In the genomic region with DNA sequence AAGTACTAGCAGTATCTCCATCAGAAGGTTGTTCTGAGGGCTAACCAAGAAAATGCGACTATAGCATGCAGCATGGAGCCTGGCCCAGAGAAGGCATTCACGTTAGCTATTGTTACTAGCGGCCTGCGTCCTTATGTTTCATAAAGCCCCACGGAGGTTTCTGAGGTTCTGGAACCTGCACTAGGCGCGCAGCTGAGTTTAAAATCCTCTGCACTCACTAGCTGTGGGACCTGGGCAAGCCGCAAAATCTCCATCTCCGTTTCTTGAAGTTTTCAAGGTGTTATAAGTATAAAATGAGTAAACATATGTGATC, we compare ENCODE assay signal across 8 cellular contexts. TPM values are rescaled to one million over a fixed set of nuclear protein-coding genes. Genes with fewer than 3 reads are reported as not detected.
DNase-seq lines count a peak whose midpoint lies in the region; ATAC-seq and TF ChIP-seq lines count a peak whose summit lies in the region.

No MANE protein-coding gene starts in this region.

- POLR2A ChIA-PET in activated CD4-positive, alpha-beta T cell treated with anti-CD3 and anti-CD28 coated beads, Interleukin-2, amount 10 ng/mL, durations not matched to agents 7 days and 5 days (lab: Charles Lee) = interaction anchor here (0.8 kb wide), 1 partner anchor 218 kb away, joined by 3 read pairs; no protein-coding TSS in a partner anchor

- ATAC-seq in Right ventricle myocardium inferior (no peak), heart left ventricle (peak in 2 of 4 donors; percentile 3 to 16), gastrocnemius medialis (peak in 1 of 2 donors; percentile 4), GM21786 (IDR thresholded peaks at IDR 0.05; ENCODE audit: unreplicated experiment) (no peak)

- no peak for TF ChIP-seq POLR2A in heart left ventricle (IDR thresholded peaks at IDR 0.05)
- TF ChIP-seq POLR2A in gastrocnemius medialis (IDR thresholded peaks at IDR 0.05) = no peak

- H3K9me3 ChIP-seq in cardiac muscle cell (ENCODE audit: low read depth) (no peaks in the 10 kb centered on the region), heart left ventricle (no peaks in the 10 kb centered on the region), gastrocnemius medialis (no peaks in the 10 kb centered on the region)

- peak overlapping the region; percentile 86 for H3K27ac Mint-ChIP-seq in activated CD4-positive, alpha-beta T cell treated with anti-CD3 and anti-CD28 coated beads, Interleukin-2, amount 10 ng/mL, durations not matched to agents 7 days and 5 days

- CTCF ChIA-PET in activated CD4-positive, alpha-beta T cell treated with anti-CD3 and anti-CD28 coated beads, Interleukin-2, amount 10 ng/mL, durations not matched to agents 7 days and 5 days (lab: Charles Lee) = interaction anchor here (0.6 to 2.0 kb wide), 5 partner anchors 9 to 73 kb away, joined by 3 to 8 read pairs (median 4); no protein-coding TSS in a partner anchor

- intact Hi-C loops in Right ventricle myocardium inferior (cut with DNase I) (loop anchor here (2.0 kb wide), 1 partner anchor 65 kb away; a partner anchor contains a TSS), heart left ventricle (cut with DNase I) (loop anchor here in 5 of 10 donors (2.0 to 10.0 kb wide), 7 partner anchors 46 to 253 kb away; a partner anchor contains a TSS), gastrocnemius medialis (cut with DNase I; ENCODE audit: low total_unique reads) (loop anchor here (2.0 to 5.0 kb wide), 4 partner anchors 31 to 251 kb away; a partner anchor contains a TSS)

- H3K27me3 Mint-ChIP-seq in activated CD4-positive, alpha-beta T cell treated with anti-CD3 and anti-CD28 coated beads, Interleukin-2, amount 10 ng/mL, durations not matched to agents 7 days and 5 days = peaks cover 4% of the 10 kb centered on the region

- peak overlapping the region; percentile 56 for H3K27ac ChIP-seq in cardiac muscle cell
- peak overlapping the region in 10 of 12 donors; percentile 61 to 98 (median 82) for H3K27ac ChIP-seq in heart left ventricle
- H3K27ac ChIP-seq in gastrocnemius medialis = peak overlapping the region; percentile 83 to 89 (median 84)

- WGBS in heart left ventricle, 4 donors = 7 to 21% (median 8%) methylated on average over 9 of the region's 9 CpGs

- peak in 1 of 2 donors; percentile 32 for DNase-seq in cardiac muscle cell (ENCODE audit: low read depth in 1 of 2, low spot score in 1 of 2)
- no peak for DNase-seq in Right ventricle myocardium inferior (ENCODE audit: missing footprints)
- no peak for DNase-seq in activated CD4-positive, alpha-beta T cell treated with anti-CD3 and anti-CD28 coated beads, Interleukin-2, amount 10 ng/mL, durations not matched to agents 7 days and 5 days
- DNase-seq in heart left ventricle = no peak
- no peak for DNase-seq in gastrocnemius medialis
- no peak for DNase-seq in HPDE6-E6E7 (ENCODE audit: extremely low spot score)
- DNase-seq in SK-N-DZ (ENCODE audit: low spot score) = no peak

- H3K36me3 Mint-ChIP-seq in activated CD4-positive, alpha-beta T cell treated with anti-CD3 and anti-CD28 coated beads, Interleukin-2, amount 10 ng/mL, durations not matched to agents 7 days and 5 days (ENCODE audit: low read depth) = peaks cover 4% of the 10 kb centered on the region

- H3K4me1 ChIP-seq in cardiac muscle cell (ENCODE audit: low read depth) (peaks cover 17% of the 10 kb centered on the region), heart left ventricle (peaks cover 0 to 34% (median 11%) of the 10 kb centered on the region in 12 donors), gastrocnemius medialis (peaks cover 5 to 19% of the 10 kb centered on the region in 2 donors)

- TF ChIP-seq CTCF in cardiac muscle cell (IDR thresholded peaks at IDR 0.05; ENCODE audit: low read depth, low read length) (no peak), heart left ventricle (IDR thresholded peaks at IDR 0.05) (no peak), gastrocnemius medialis (IDR thresholded peaks at IDR 0.05 in 4 of 5, conservative IDR thresholded peaks at IDR 0.05 in 1 of 5) (no peak)

- peaks cover 34% of the 10 kb centered on the region for H3K4me1 Mint-ChIP-seq in activated CD4-positive, alpha-beta T cell treated with anti-CD3 and anti-CD28 coated beads, Interleukin-2, amount 10 ng/mL, durations not matched to agents 7 days and 5 days

- no peaks in the 10 kb centered on the region for H3K27me3 ChIP-seq in cardiac muscle cell
- no peaks in the 10 kb centered on the region for H3K27me3 ChIP-seq in heart left ventricle
- H3K27me3 ChIP-seq in gastrocnemius medialis = no peaks in the 10 kb centered on the region

- H3K4me3 ChIP-seq in cardiac muscle cell (peak overlapping the region; percentile 79), heart left ventricle (peak overlapping the region; percentile 70 to 99 (median 84)), gastrocnemius medialis (peak overlapping the region; percentile 78 to 99 (median 83))

- H3K9me3 Mint-ChIP-seq in activated CD4-positive, alpha-beta T cell treated with anti-CD3 and anti-CD28 coated beads, Interleukin-2, amount 10 ng/mL, durations not matched to agents 7 days and 5 days = no peaks in the 10 kb centered on the region

- in situ Hi-C loops in gastrocnemius medialis (cut with MboI; ENCODE audit: low sequenced_read_pairs in 4 of 4) = loop anchor here in 1 of 4 donors (25.0 kb wide), 1 partner anchor 101 kb away; a partner anchor contains a TSS

- no peaks in the 10 kb centered on the region for H3K36me3 ChIP-seq in cardiac muscle cell
- H3K36me3 ChIP-seq in heart left ventricle = no peaks in the 10 kb centered on the region
- H3K36me3 ChIP-seq in gastrocnemius medialis = no peaks in the 10 kb centered on the region

- peak overlapping the region; percentile 94 for H3K4me3 Mint-ChIP-seq in activated CD4-positive, alpha-beta T cell treated with anti-CD3 and anti-CD28 coated beads, Interleukin-2, amount 10 ng/mL, durations not matched to agents 7 days and 5 days

RNA-seq across cellular contexts. Expression of a gene that starts 0.7 kb away (rescaled TPM):
- total RNA-seq in cardiac muscle cell (74.5 and 82.3 TPM in 2 replicates), Right ventricle myocardium inferior (24.8 TPM), heart left ventricle (10 to 100 TPM; 25.0 to 44.0 (median 36.9) TPM), gastrocnemius medialis (10 to 100 TPM in 3 of 4 donors, 1 to 10 TPM in 1; 8.9 to 15.5 (median 12.6) TPM)
- polyA plus RNA-seq in cardiac muscle cell (49.5 and 58.8 TPM in 2 replicates), heart left ventricle (10 to 100 TPM in 1 of 2 donors, 1 to 10 TPM in 1; 6.2 to 16.9 TPM)
- 10 to 100 TPM; 13.8 to 15.2 TPM for total RNA-seq in activated CD4-positive, alpha-beta T cell treated with anti-CD3 and anti-CD28 coated beads, Interleukin-2, amount 10 ng/mL, durations not matched to agents 7 days and 5 days
- 11.9 and 12.1 TPM in 2 replicates for polyA plus RNA-seq in SK-N-DZ (2014; cell fraction: cytosol; rRNA removed)
- polyA plus RNA-seq in SK-N-DZ (2014; cell fraction: nucleus; rRNA removed) = 17.0 and 18.2 TPM in 2 replicates
